In genomic region chr2:222561817-222562424, GRCh38 we compare ENCODE assay signal across 9 cellular contexts.
A peak's percentile ranks its signal among the peaks of the same experiment; 100 is the strongest.
DNase-seq lines count a peak whose midpoint lies in the region; ATAC-seq and TF ChIP-seq lines count a peak whose summit lies in the region.
"Had no signal": no experiment of that assay in that cellular context is flagged by ENCODE, and none has a peak within 500 bp of the region (broad histone marks: within the 10 kb centered on the region; RNA-seq: fewer than 3 reads in every experiment).

No MANE protein-coding gene starts in this region.

- peak; percentile 16 for DNase-seq in DMS53 treated with DMSO at 0.1 percent for 48 hours (lab: John Stamatoyannopoulos, UW; ENCODE audit: unreplicated experiment)
- peak; percentile 86 for DNase-seq in NCI-H2227 treated with DMSO at 0.1 percent for 48 hours (lab: John Stamatoyannopoulos, UW)
- peak; percentile 6 to 13 for DNase-seq in activated CD4-positive, alpha-beta T cell treated with anti-CD3 and anti-CD28 coated beads, Interleukin-2, amount 50 U/mL, for 4 hours
- DNase-seq in prostate gland (ENCODE audit: low spot score): peak; percentile 27
- DNase-seq in T1000 (lab: John Stamatoyannopoulos, UW): no peak
- DNase-seq: activated T-cell treated with anti-CD3 and anti-CD28 coated beads, Interleukin-2, amount 50 U/mL, for 4 hours had no signal

- TF ChIP-seq EP300 in gastroesophageal sphincter (IDR thresholded peaks at IDR 0.05): no peak

- H3K9me3 ChIP-seq in gastroesophageal sphincter: no peaks in the 10 kb centered on the region
- no peaks in the 10 kb centered on the region for H3K9me3 ChIP-seq in prostate gland

- H3K4me1 ChIP-seq in gastroesophageal sphincter (no peaks in the 10 kb centered on the region), prostate gland (replicated peaks) (no peaks in the 10 kb centered on the region)

- H3K27ac ChIP-seq in gastroesophageal sphincter: no peak overlapping the region
- no peak overlapping the region for H3K27ac ChIP-seq in prostate gland

- peaks cover 0 to 5% of the 10 kb centered on the region in 2 donors for H3K36me3 ChIP-seq in gastroesophageal sphincter
- no peaks in the 10 kb centered on the region for H3K36me3 ChIP-seq in prostate gland

- no peak overlapping the region for H3K4me3 ChIP-seq in gastroesophageal sphincter
- no peak overlapping the region for H3K4me3 ChIP-seq in prostate gland

- intact Hi-C loops in prostate gland (cut with DNase I): loop anchor here (5.0 kb wide), 1 partner anchor 245 kb away; no protein-coding TSS in a partner anchor

- TF ChIP-seq POLR2A in gastroesophageal sphincter (IDR thresholded peaks at IDR 0.05) (no peak), prostate gland (IDR thresholded peaks at IDR 0.05) (no peak)

- peak; percentile 43 to 69 (median 65) for TF ChIP-seq CTCF in gastroesophageal sphincter (IDR thresholded peaks at IDR 0.05)
- TF ChIP-seq CTCF in prostate gland (IDR thresholded peaks at IDR 0.05): peak in 3 of 4 experiments; percentile 57 to 69 (median 59)

- 51 to 60% methylated on average over 5 to 6 of the region's 6 CpGs for WGBS in gastroesophageal sphincter (ENCODE audit: low coverage in 1 of 2), 2 donors
- 53% methylated on average over 6 of the region's 6 CpGs for WGBS in prostate gland

- ATAC-seq in GM19324 (IDR thresholded peaks at IDR 0.05; ENCODE audit: low FRiP score, unreplicated experiment) (peak; percentile 67), HG03139 (IDR thresholded peaks at IDR 0.05; ENCODE audit: unreplicated experiment) (peak; percentile 65), gastroesophageal sphincter (peak; percentile 58)

- peaks cover 6% of the 10 kb centered on the region for H3K27me3 ChIP-seq in gastroesophageal sphincter
- H3K27me3 ChIP-seq in prostate gland (replicated peaks; ENCODE audit: insufficient read depth): no peaks in the 10 kb centered on the region
